Comparison of ENCODE assay signal across 8 cellular contexts in the genomic region with DNA sequence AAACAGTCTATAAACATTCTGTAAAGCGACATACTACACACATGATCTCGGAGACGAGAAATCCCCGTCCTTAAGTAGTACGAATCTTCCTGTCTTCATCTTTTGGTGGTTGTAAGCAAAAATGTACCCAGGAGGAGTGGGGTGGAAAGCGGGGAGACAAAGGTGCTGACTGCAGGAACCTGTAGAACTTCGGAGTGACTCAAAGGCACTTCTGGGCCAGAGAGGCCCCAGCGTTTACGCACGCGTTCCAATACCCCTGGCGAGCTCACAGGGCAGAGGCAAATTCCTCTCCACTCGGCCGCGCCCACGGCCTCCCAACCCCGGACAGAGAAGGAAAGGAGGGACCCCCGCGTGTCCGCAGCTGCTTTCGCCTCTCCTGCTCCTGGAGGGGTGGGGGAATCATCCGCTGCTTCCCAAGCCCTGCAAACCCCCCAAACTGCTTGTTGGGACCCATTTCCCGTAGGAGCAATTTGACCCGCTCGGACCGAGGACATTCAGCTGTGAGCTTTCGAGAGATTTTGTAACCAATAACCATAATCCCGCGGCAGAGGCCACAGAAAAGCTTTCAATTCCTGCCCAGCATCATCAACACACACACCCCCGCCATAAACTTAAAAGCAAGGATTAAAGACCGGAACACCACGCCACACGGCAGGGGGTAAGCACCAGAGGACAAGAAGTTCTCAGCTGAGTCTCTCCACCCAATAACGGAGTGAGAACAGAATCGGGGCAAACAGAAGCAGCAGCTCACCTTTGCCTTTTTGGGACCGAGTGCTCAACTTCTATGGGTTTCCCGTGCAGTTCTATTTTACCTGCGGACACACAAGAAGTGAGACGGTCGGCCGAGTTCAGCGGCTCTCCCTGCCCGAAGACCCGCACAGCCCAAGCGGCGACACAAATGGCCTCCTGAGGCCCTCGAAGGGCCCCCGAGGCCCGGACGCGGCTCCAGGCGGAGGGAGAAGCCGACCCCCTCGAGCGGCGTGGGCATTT. TPM values are rescaled to one million over a fixed set of nuclear protein-coding genes. Genes with fewer than 3 reads are reported as not detected.
DNase-seq lines count a peak whose midpoint lies in the region; ATAC-seq, FAIRE-seq and TF ChIP-seq lines count a peak whose summit lies in the region.

No MANE protein-coding gene starts in this region.

- TF ChIP-seq CTCF in GM12864 (IDR thresholded peaks at IDR 0.05; ENCODE audit: low read depth, low read length, missing control alignments) (no peak), astrocyte (IDR thresholded peaks at IDR 0.05; ENCODE audit: insufficient read depth, low read depth, low read length) (no peak)

- no peaks in the 10 kb centered on the region for H3K27me3 ChIP-seq in astrocyte (ENCODE audit: insufficient read depth, low read length)

- peaks cover 86% of the 10 kb centered on the region for H3K79me2 ChIP-seq in astrocyte (ENCODE audit: insufficient read depth, low read length)

- no peaks in the 10 kb centered on the region for H3K36me3 ChIP-seq in astrocyte (ENCODE audit: insufficient read depth, low read length)

- peak overlapping the region; percentile 12 for H2AFZ ChIP-seq in astrocyte (ENCODE audit: low read depth, low read length)

- ATAC-seq in memory B cell (ENCODE audit: low read depth) (peak; percentile 16), GM19452 (IDR thresholded peaks at IDR 0.05; ENCODE audit: unreplicated experiment) (no peak), HG03097 (IDR thresholded peaks at IDR 0.05; ENCODE audit: low FRiP score, unreplicated experiment) (no peak)

- H3K4me2 ChIP-seq in astrocyte (ENCODE audit: low read length) = peak overlapping the region; percentile 97

- H4K20me1 ChIP-seq in astrocyte (ENCODE audit: insufficient read depth, low read length) = peaks cover 50% of the 10 kb centered on the region

- peaks cover 27% of the 10 kb centered on the region for H3K4me1 ChIP-seq in astrocyte (ENCODE audit: insufficient read depth, low read length)

- H3K9me3 Mint-ChIP-seq in astrocyte (ENCODE audit: unreplicated experiment) (peaks cover 2% of the 10 kb centered on the region), memory B cell (no peaks in the 10 kb centered on the region)

- H3K9ac ChIP-seq in astrocyte (ENCODE audit: low read length) = peak overlapping the region; percentile 88

- H3K4me3 Mint-ChIP-seq in astrocyte (ENCODE audit: unreplicated experiment) (peak overlapping the region; percentile 99), memory B cell (peak overlapping the region; percentile 77)

- H3K36me3 Mint-ChIP-seq in astrocyte (ENCODE audit: low read depth, unreplicated experiment) (peaks cover 6% of the 10 kb centered on the region), memory B cell (peaks cover 1% of the 10 kb centered on the region)

- H3K4me1 Mint-ChIP-seq in astrocyte (ENCODE audit: low read depth, unreplicated experiment) = peaks cover 37% of the 10 kb centered on the region
- H3K4me1 Mint-ChIP-seq in memory B cell = peaks cover 23% of the 10 kb centered on the region

- DNase-seq in A172 (ENCODE audit: low spot score) (peak; percentile 48), GM12864 (ENCODE audit: low read depth) (no peak), NCI-H526 (lab: John Stamatoyannopoulos, UW) (peak; percentile 29 to 62), astrocyte (ENCODE audit: low read depth) (peak; percentile 65), memory B cell (ENCODE audit: low spot score in 2 of 2) (peak; percentile 28 to 48), NOMO-1 (lab: John Stamatoyannopoulos, UW; ENCODE audit: unreplicated experiment in 2 of 2) (no peak)

- no peaks in the 10 kb centered on the region for H3K27me3 Mint-ChIP-seq in astrocyte (ENCODE audit: low read depth, unreplicated experiment)
- H3K27me3 Mint-ChIP-seq in memory B cell = peaks cover 24% of the 10 kb centered on the region

- H3K27ac Mint-ChIP-seq in astrocyte (ENCODE audit: unreplicated experiment) = peak overlapping the region; percentile 96
- H3K27ac Mint-ChIP-seq in memory B cell = peak overlapping the region; percentile 86

- peak overlapping the region; percentile 91 for H3K4me3 ChIP-seq in GM12864 (ENCODE audit: low read depth, low read length)
- H3K4me3 ChIP-seq in astrocyte (ENCODE audit: insufficient read depth, low read depth, low read length) = peak overlapping the region; percentile 95

- H3K9me3 ChIP-seq in astrocyte (ENCODE audit: insufficient read depth, low read depth, low read length) = no peaks in the 10 kb centered on the region

- H3K27ac ChIP-seq in astrocyte (ENCODE audit: low read depth, low read length) = peak overlapping the region; percentile 80

- no peak for FAIRE-seq in astrocyte (lab: Jason Lieb, UNC)

RNA-seq across cellular contexts. Expression of gene IGF2BP3, which starts 2.3 kb away (rescaled TPM):
- total RNA-seq in A172 (2014; rRNA removed; shearing (Covaris generic)) = 64.3 and 74.1 TPM in 2 replicates
- 69.9 and 79.5 TPM in 2 replicates for total RNA-seq in astrocyte

Comparison
In these comparisons a context has a peak if more than half of its experiments do, and no peak if none do; other contexts are left out.
1. DNase-seq: peak in A172 (single experiment), NCI-H526 (2 of 2), astrocyte (single experiment) and memory B cell (2 of 2); none in GM12864 (single experiment) and NOMO-1 (0 of 2).